In genomic region chr16:75464130-75464918, GRCh38 we compare ENCODE assay signal across 1 cellular context.
A peak's percentile ranks its signal among the peaks of the same experiment; 100 is the strongest.
TF ChIP-seq lines count a peak whose summit lies in the region.

TSS of gene TMEM170A (minus strand) at chr16:75464689. CDS start at chr16:75464600, 89 bp downstream.

TF ChIP-seq in HepG2, 621 proteins besides CTCF, POLR2A, EP300 and RAD21 (continued from another document and continues in another):
- TF ChIP-seq REST (IDR thresholded peaks at IDR 0.05; ENCODE audit: borderline replicate concordance in 1 of 2, low read depth in 1 of 2, low read length in 2 of 2) (no peak), POLR2AphosphoS5 (IDR thresholded peaks at IDR 0.05; ENCODE audit: low read depth, low read length) (peak; percentile 95), ZNF232 (CRISPR knock-in tag; IDR thresholded peaks at IDR 0.05; ENCODE audit: borderline replicate concordance) (peak; percentile 9; the same call in 1 of the 2 replicates), TEAD3 (CRISPR knock-in tag; optimal IDR thresholded peaks at IDR 0.05; ENCODE audit: borderline replicate concordance) (peak; percentile 94), ZFP41 (CRISPR knock-in tag; IDR thresholded peaks at IDR 0.05; ENCODE audit: borderline replicate concordance) (no peak; the same call in 1 of the 2 replicates), KDM5B (CRISPR knock-in tag; IDR thresholded peaks at IDR 0.05; ENCODE audit: borderline replicate concordance) (peak; percentile 92), ZNF710 (CRISPR knock-in tag; IDR thresholded peaks at IDR 0.05; ENCODE audit: borderline replicate concordance) (peak; percentile 53), UBTF (CRISPR knock-in tag; IDR thresholded peaks at IDR 0.05) (peak; percentile 34), BCL6 (CRISPR knock-in tag; IDR thresholded peaks at IDR 0.05) (peak; percentile 90), ZNF468 (CRISPR knock-in tag; IDR thresholded peaks at IDR 0.05) (peak; percentile 50), KDM4B (CRISPR knock-in tag; IDR thresholded peaks at IDR 0.05) (peak; percentile 97), ZNF547 (CRISPR knock-in tag; IDR thresholded peaks at IDR 0.05) (peak; percentile 88), ELF1 (CRISPR knock-in tag; IDR thresholded peaks at IDR 0.05) (peak; percentile 81), BATF2 (CRISPR knock-in tag; IDR thresholded peaks at IDR 0.05) (peak; percentile 11; the same call in 1 of the 2 replicates), ZBTB2 (CRISPR knock-in tag; IDR thresholded peaks at IDR 0.05; ENCODE audit: low read depth) (peak; percentile 67; the same call in 1 of the 2 replicates), ZNF691 (CRISPR knock-in tag; IDR thresholded peaks at IDR 0.05; ENCODE audit: borderline replicate concordance, low read depth) (peak; percentile 42; the same call in 1 of the 2 replicates), BORCS8-MEF2B (CRISPR knock-in tag; IDR thresholded peaks at IDR 0.05) (peak; percentile 90), HCFC1 (IDR thresholded peaks at IDR 0.05; ENCODE audit: low read depth, low read length) (peak; percentile 49; the same call in 1 of the 2 replicates), ZNF543 (CRISPR knock-in tag; IDR thresholded peaks at IDR 0.05) (no peak), ZNF839 (CRISPR knock-in tag; IDR thresholded peaks at IDR 0.05; ENCODE audit: borderline replicate concordance) (no peak), ZNF274 (CRISPR knock-in tag; IDR thresholded peaks at IDR 0.05) (peak; percentile 72; the same call in 1 of the 2 replicates), SOX6 (IDR thresholded peaks at IDR 0.05) (no peak), SOX6 (CRISPR knock-in tag; IDR thresholded peaks at IDR 0.05) (peak; percentile 80), ZNF576 (CRISPR knock-in tag; IDR thresholded peaks at IDR 0.05) (no peak), ZNF782 (CRISPR knock-in tag; IDR thresholded peaks at IDR 0.05; ENCODE audit: borderline replicate concordance) (peak; percentile 21), ZNF790 (CRISPR knock-in tag; IDR thresholded peaks at IDR 0.05; ENCODE audit: borderline replicate concordance) (peak; percentile 91), CREBL2 (CRISPR knock-in tag; IDR thresholded peaks at IDR 0.05; ENCODE audit: borderline replicate concordance) (peak; percentile 40; the same call in 1 of the 2 replicates), BRCA1 (CRISPR knock-in tag; IDR thresholded peaks at IDR 0.05) (no peak), ZNF350 (CRISPR knock-in tag; IDR thresholded peaks at IDR 0.05; ENCODE audit: borderline replicate concordance, low read depth) (peak; percentile 97; the same call in 1 of the 2 replicates), MIXL1 (CRISPR knock-in tag; IDR thresholded peaks at IDR 0.05) (peak; percentile 71), ZNF784 (CRISPR knock-in tag; IDR thresholded peaks at IDR 0.05; ENCODE audit: borderline replicate concordance) (peak; percentile 94; the same call in 1 of the 2 replicates), MXD1 (CRISPR knock-in tag; IDR thresholded peaks at IDR 0.05) (peak; percentile 86), TAF15 (IDR thresholded peaks at IDR 0.05; ENCODE audit: low read depth, low read length, poor library complexity, severe bottlenecking) (peak; percentile 54), ARNTL (CRISPR knock-in tag; IDR thresholded peaks at IDR 0.05) (no peak; the same call in 1 of the 2 replicates), HDAC6 (IDR thresholded peaks at IDR 0.05; ENCODE audit: low read depth, low read length) (no peak), ZNF737 (CRISPR knock-in tag; IDR thresholded peaks at IDR 0.05; ENCODE audit: borderline replicate concordance) (0 out of 2 replicates have a peak, but pooled peaks have one; percentile 40), FOSL1 (CRISPR knock-in tag; IDR thresholded peaks at IDR 0.05; ENCODE audit: borderline replicate concordance) (no peak), MEIS2 (CRISPR knock-in tag; IDR thresholded peaks at IDR 0.05) (peak; percentile 78; the same call in 1 of the 2 replicates), MAZ (IDR thresholded peaks at IDR 0.05; ENCODE audit: borderline replicate concordance, low read depth, low read length) (peak; percentile 93), MAZ (CRISPR knock-in tag; IDR thresholded peaks at IDR 0.05; ENCODE audit: low read depth) (peak; percentile 95), HMGXB3 (CRISPR knock-in tag; IDR thresholded peaks at IDR 0.05; ENCODE audit: borderline replicate concordance) (peak; percentile 82), ZNF251 (CRISPR knock-in tag; IDR thresholded peaks at IDR 0.05) (peak; percentile 42; the same call in 1 of the 2 replicates), STAT5B (CRISPR knock-in tag; IDR thresholded peaks at IDR 0.05) (no peak; the same call in 1 of the 2 replicates), CERS6 (CRISPR knock-in tag; IDR thresholded peaks at IDR 0.05) (no peak), MBD4 (IDR thresholded peaks at IDR 0.05; ENCODE audit: borderline replicate concordance, low read length) (no peak)
